In the genomic region with DNA sequence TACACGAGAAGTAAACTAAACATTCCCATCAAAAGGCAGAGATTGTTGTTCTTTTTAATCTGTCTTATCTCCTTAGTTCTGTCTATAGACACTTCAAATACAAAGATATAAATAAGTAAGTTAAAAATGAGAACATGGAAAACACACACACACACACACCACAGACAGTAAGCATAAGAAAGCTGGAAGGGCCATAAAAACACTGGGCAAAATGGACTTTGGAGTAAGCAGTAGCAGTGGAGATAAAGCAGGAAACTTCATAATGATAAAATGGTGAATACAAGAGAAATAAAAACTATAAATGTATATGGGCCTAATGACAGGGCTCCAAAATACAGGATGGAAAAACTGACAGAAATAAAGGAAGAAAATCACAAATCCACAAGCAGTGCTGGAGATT, we compare ENCODE assay signal across 8 cellular contexts.
"Had no signal": no experiment of that assay in that cellular context is flagged by ENCODE, and none has a peak within 500 bp of the region (broad histone marks: within the 10 kb centered on the region; RNA-seq: fewer than 3 reads in every experiment).

No MANE protein-coding gene starts in this region.

- H3K4me3 ChIP-seq: GM23248, HAP-1 had no signal

- H3K9me3 ChIP-seq: HAP-1 had no signal

- H3K9ac ChIP-seq: GM23248, KMS-11 had no signal

- ATAC-seq: HCT116 had no signal

- H3K4me1 ChIP-seq: HAP-1 had no signal

- H3K36me3 ChIP-seq: HAP-1 had no signal

- DNase-seq: GM23248, GOT3, H7, KBM-7 had no signal

- H3K4me2 ChIP-seq: KMS-11 had no signal

- H2AFZ ChIP-seq: GM23248 had no signal

- H3K27ac ChIP-seq: GM23248, KMS-11 had no signal

- H3K27me3 Mint-ChIP-seq: IgD-negative memory B cell had no signal
